In genomic region chr4:37686373-37687174, GRCh38 we compare ENCODE assay signal across 8 cellular contexts. TPM values are rescaled to one million over a fixed set of nuclear protein-coding genes. Genes with fewer than 3 reads are reported as not detected.
A peak's percentile ranks its signal among the peaks of the same experiment; 100 is the strongest.
DNase-seq lines count a peak whose midpoint lies in the region; ATAC-seq and TF ChIP-seq lines count a peak whose summit lies in the region.

TSS of gene RELL1 (minus strand) at chr4:37686376. CDS start at chr4:37686287, 89 bp downstream.

- CTCF ChIA-PET in A673 (lab: Charles Lee), result no interaction called here
- CTCF ChIA-PET in mammary epithelial cell (lab: Charles Lee; ENCODE audit: low non-redundant PET), result no interaction called here

- no peak for TF ChIP-seq CTCF in A673 (conservative IDR thresholded peaks at IDR 0.05; ENCODE audit: low read depth, low read length)
- TF ChIP-seq CTCF in WI38 (IDR thresholded peaks at IDR 0.05; ENCODE audit: low read depth, low read length), result no peak
- TF ChIP-seq CTCF in mammary epithelial cell (conservative IDR thresholded peaks at IDR 0.05 in 1 of 2, IDR thresholded peaks at IDR 0.05 in 1 of 2; ENCODE audit: extremely low read depth in 1 of 2, insufficient read depth in 1 of 2, low read depth in 1 of 2, low read length in 2 of 2), result no peak

- H3K27ac ChIP-seq in A673 (ENCODE audit: low read depth, low read length, poor library complexity, severe bottlenecking) (peak within 1 kb of the TSS; percentile 67), mammary epithelial cell (ENCODE audit: insufficient read depth, low read depth, low read length) (peak within 1 kb of the TSS; percentile 67), iPS-18a (ENCODE audit: low read length) (no peak within 1 kb of the TSS)

- BruUV-seq in A673 (replicated peaks; lab: Mats Ljungman, UMichigan) (no TSS peak), mammary epithelial cell (replicated peaks; lab: Mats Ljungman, UMichigan) (no TSS peak)

- dilution Hi-C loops in mammary epithelial cell (cut with HindIII; ENCODE audit: low sequenced_read_pairs), result no loop called here

- peaks cover 9% of the 10 kb centered on the region for H3K4me1 ChIP-seq in A673 (ENCODE audit: insufficient read depth, low read length, poor library complexity, severe bottlenecking)
- H3K4me1 ChIP-seq in mammary epithelial cell (ENCODE audit: insufficient read depth, low read length), result peaks cover 21% of the 10 kb centered on the region
- peaks cover 14% of the 10 kb centered on the region for H3K4me1 ChIP-seq in iPS-18a (ENCODE audit: control insufficient read depth, low read depth, low read length)
- peaks cover 17% of the 10 kb centered on the region for H3K4me1 ChIP-seq in skeletal muscle satellite cell (ENCODE audit: control insufficient read depth, insufficient read depth, low read length)

- H3K79me2 ChIP-seq in mammary epithelial cell (ENCODE audit: insufficient read depth, low read length), result peaks cover 26% of the 10 kb centered on the region

- POLR2A ChIA-PET in A673 (lab: Charles Lee; ENCODE audit: low non-redundant PET), result no interaction called here

- no peaks in the 10 kb centered on the region for H3K36me3 ChIP-seq in A673 (ENCODE audit: insufficient read depth, low read length, poor library complexity, severe bottlenecking)
- no peaks in the 10 kb centered on the region for H3K36me3 ChIP-seq in mammary epithelial cell (ENCODE audit: insufficient read depth, low read length)
- H3K36me3 ChIP-seq in iPS-18a (ENCODE audit: control insufficient read depth, low read depth, low read length), result no peaks in the 10 kb centered on the region
- no peaks in the 10 kb centered on the region for H3K36me3 ChIP-seq in skeletal muscle satellite cell (ENCODE audit: insufficient read depth, low read length)

- WGBS in mammary epithelial cell (ENCODE audit: low coverage, missing lambda C conversion rate), result 2% methylated on average over 14 of the region's 58 CpGs

- peak within 1 kb of the TSS; percentile 69 for H3K4me3 ChIP-seq in A673 (ENCODE audit: low read depth, low read length, poor library complexity, severe bottlenecking)
- peak within 1 kb of the TSS; percentile 62 for H3K4me3 ChIP-seq in WI38 (ENCODE audit: low read depth, low read length)
- peak within 1 kb of the TSS; percentile 73 to 98 (median 87) for H3K4me3 ChIP-seq in mammary epithelial cell (replicated peaks in 1 of 3; ENCODE audit: insufficient read depth in 1 of 3, low read depth in 2 of 3, low read length in 3 of 3)
- peak within 1 kb of the TSS; percentile 70 for H3K4me3 ChIP-seq in iPS-18a (ENCODE audit: low read length)
- peak within 1 kb of the TSS; percentile 97 for H3K4me3 ChIP-seq in skeletal muscle satellite cell (ENCODE audit: low read length)

- intact Hi-C loops in A673 (cut with micrococcal nuclease; ENCODE audit: unreplicated experiment), result no loop called here
- intact Hi-C loops in mammary epithelial cell (cut with micrococcal nuclease), result loop anchor here (1.0 to 2.0 kb wide), 2 partner anchors 20 to 76 kb away; no protein-coding TSS in a partner anchor

- no peaks in the 10 kb centered on the region for H3K27me3 ChIP-seq in A673 (replicated peaks; ENCODE audit: insufficient read depth, low read depth, low read length, poor library complexity)
- no peaks in the 10 kb centered on the region for H3K27me3 ChIP-seq in mammary epithelial cell (ENCODE audit: insufficient read depth, low read length)
- peaks cover 24% of the 10 kb centered on the region for H3K27me3 ChIP-seq in iPS-18a (ENCODE audit: control insufficient read depth, insufficient read depth, low read length)
- H3K27me3 ChIP-seq in skeletal muscle satellite cell (ENCODE audit: control insufficient read depth, insufficient read depth, low read length), result no peaks in the 10 kb centered on the region

- DNase-seq in A673 (ENCODE audit: low spot score) (peak; percentile 98), NCI-H2227 (lab: John Stamatoyannopoulos, UW; ENCODE audit: unreplicated experiment) (peak; percentile 97), mammary epithelial cell (peak; percentile 99)

- in situ Hi-C loops in mammary epithelial cell (cut with MboI; ENCODE audit: low sequenced_read_pairs in 2 of 2), result no loop called here

- peak; percentile 86 for ATAC-seq in GM18873 (IDR thresholded peaks at IDR 0.05; ENCODE audit: low FRiP score, unreplicated experiment)
- peak; percentile 71 for ATAC-seq in HG03159 (IDR thresholded peaks at IDR 0.05; ENCODE audit: unreplicated experiment)

- H3K9me3 ChIP-seq in A673 (ENCODE audit: low read depth, low read length, poor library complexity, severe bottlenecking) (no peaks in the 10 kb centered on the region), mammary epithelial cell (replicated peaks; ENCODE audit: insufficient read depth, low read length) (no peaks in the 10 kb centered on the region), iPS-18a (ENCODE audit: control insufficient read depth, low read depth, low read length) (no peaks in the 10 kb centered on the region), skeletal muscle satellite cell (replicated peaks; ENCODE audit: low read length) (no peaks in the 10 kb centered on the region)

- H3K9ac ChIP-seq in mammary epithelial cell (ENCODE audit: insufficient read depth, low read length) (peak within 1 kb of the TSS; percentile 81), iPS-18a (ENCODE audit: low read length) (peak within 1 kb of the TSS; percentile 53), skeletal muscle satellite cell (ENCODE audit: low read depth, low read length) (peak within 1 kb of the TSS; percentile 97)

- H2AFZ ChIP-seq in mammary epithelial cell (ENCODE audit: low read depth, low read length), result peak within 1 kb of the TSS; percentile 93

- peak within 1 kb of the TSS; percentile 89 for H3K4me2 ChIP-seq in mammary epithelial cell (ENCODE audit: insufficient read depth, low read depth, low read length)
- H3K4me2 ChIP-seq in skeletal muscle satellite cell (ENCODE audit: low read length), result peak within 1 kb of the TSS; percentile 82

- H4K20me1 ChIP-seq in mammary epithelial cell (ENCODE audit: insufficient read depth, low read length), result no peaks in the 10 kb centered on the region

RNA-seq across cellular contexts. Expression of gene RELL1, which starts in this region (rescaled TPM):
- 6.0 and 7.2 TPM in 2 replicates for total RNA-seq in A673 (2021)
- 10 to 100 TPM; 35.7 to 93.2 TPM for total RNA-seq in mammary epithelial cell
- 12.8 TPM for polyA plus RNA-seq in mammary epithelial cell
- 29.2 TPM for polyA minus RNA-seq in mammary epithelial cell
- 39.8 and 43.2 TPM in 2 replicates for total RNA-seq in skeletal muscle satellite cell (2012; rRNA removed)
